In the genomic region with DNA sequence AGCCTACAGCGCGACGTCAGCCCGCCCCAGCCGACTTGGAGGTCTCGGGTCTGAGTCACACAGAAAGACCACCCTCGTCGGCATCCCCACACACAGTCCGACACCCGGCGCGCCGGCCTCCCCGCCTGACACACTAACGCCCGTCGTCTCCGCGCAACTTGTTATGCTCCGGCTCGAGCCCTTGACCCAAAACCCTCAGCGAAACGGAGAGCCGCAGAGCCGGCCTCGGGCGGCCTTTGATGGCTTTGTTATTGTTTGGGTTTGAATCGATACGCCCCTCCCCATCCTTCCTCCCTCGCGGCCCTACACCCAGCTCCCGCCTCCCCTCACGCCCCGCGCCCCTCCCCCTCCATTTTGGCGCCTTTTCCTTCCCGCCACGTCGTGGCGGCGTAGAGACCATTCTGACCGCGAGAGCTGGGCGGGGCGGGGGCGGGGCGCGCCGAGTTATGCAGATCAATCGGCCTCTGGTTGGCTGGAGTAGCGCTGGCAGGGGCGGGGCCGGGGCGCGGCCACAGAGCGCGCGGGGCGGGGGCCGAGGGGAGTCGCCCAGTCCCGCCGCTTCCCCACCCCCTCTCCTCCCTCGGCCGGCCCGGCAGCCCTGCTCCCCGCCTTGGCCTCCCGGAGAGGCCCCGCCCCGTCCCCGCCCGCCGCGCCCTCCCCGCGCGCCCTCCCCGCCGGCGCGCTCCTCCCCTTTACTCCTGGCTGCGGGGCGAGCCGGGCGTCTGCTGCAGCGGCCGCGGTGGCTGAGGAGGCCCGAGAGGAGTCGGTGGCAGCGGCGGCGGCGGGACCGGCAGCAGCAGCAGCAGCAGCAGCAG, we compare ENCODE assay signal across 8 cellular contexts. TPM values are rescaled to one million over a fixed set of nuclear protein-coding genes. Genes with fewer than 3 reads are reported as not detected.
DNase-seq lines count a peak whose midpoint lies in the region; ATAC-seq and TF ChIP-seq lines count a peak whose summit lies in the region.

PIM1 (plus strand) TSS at position 695 of the 815 bp plus-strand sequence. CDS start 424 bp downstream, outside the sequence.

- H3K4me3 Mint-ChIP-seq in activated CD4-positive, alpha-beta T cell treated with anti-CD3 and anti-CD28 coated beads for 36 hours = peak within 1 kb of the TSS; percentile 91
- H3K4me3 Mint-ChIP-seq in chondrocyte (ENCODE audit: unreplicated experiment) = peak within 1 kb of the TSS; percentile 88

- H3K27me3 Mint-ChIP-seq in activated CD4-positive, alpha-beta T cell treated with anti-CD3 and anti-CD28 coated beads for 36 hours = no peaks in the 10 kb centered on the region
- no peaks in the 10 kb centered on the region for H3K27me3 Mint-ChIP-seq in chondrocyte (ENCODE audit: low read depth)

- intact Hi-C loops in activated CD4-positive, alpha-beta T cell treated with anti-CD3 and anti-CD28 coated beads for 36 hours (cut with DNase I, micrococcal nuclease) = loop anchor here (1.0 to 5.0 kb wide), 13 partner anchors 31 to 650 kb away; partner anchors contain the start of genes C6orf89 (in 1 of the 2), CMTR1 (in 1 of the 2), MTCH1 (in 1 of the 2) and PPIL1 (in 1 of the 2)

- peak within 1 kb of the TSS; percentile 96 for H3K27ac Mint-ChIP-seq in activated CD4-positive, alpha-beta T cell treated with anti-CD3 and anti-CD28 coated beads for 36 hours
- peak within 1 kb of the TSS; percentile 99 for H3K27ac Mint-ChIP-seq in chondrocyte (ENCODE audit: unreplicated experiment)

- peaks cover 40% of the 10 kb centered on the region for H3K36me3 Mint-ChIP-seq in activated CD4-positive, alpha-beta T cell treated with anti-CD3 and anti-CD28 coated beads for 36 hours (ENCODE audit: low read depth)
- H3K36me3 Mint-ChIP-seq in chondrocyte (ENCODE audit: low read depth) = peaks cover 16% of the 10 kb centered on the region

- H3K9me3 Mint-ChIP-seq in activated CD4-positive, alpha-beta T cell treated with anti-CD3 and anti-CD28 coated beads for 36 hours (ENCODE audit: low read depth) = no peaks in the 10 kb centered on the region
- no peaks in the 10 kb centered on the region for H3K9me3 Mint-ChIP-seq in chondrocyte (ENCODE audit: low read depth)

- CTCF ChIA-PET in activated CD4-positive, alpha-beta T cell treated with anti-CD3 and anti-CD28 coated beads for 36 hours (lab: Charles Lee) = interaction anchor here (0.6 to 13.7 kb wide), 9 partner anchors 10 to 149 kb away, joined by 3 to 271 read pairs (median 28); no protein-coding TSS in a partner anchor

- peak within 1 kb of the TSS; percentile 92 for H3K4me3 ChIP-seq in AG10803 (ENCODE audit: low read length)

- peak; percentile 98 for DNase-seq in AG10803 (ENCODE audit: low read depth)
- peak; percentile 96 for DNase-seq in NCI-H524 (lab: John Stamatoyannopoulos, UW)
- DNase-seq in activated CD4-positive, alpha-beta T cell treated with anti-CD3 and anti-CD28 coated beads for 36 hours = peak; percentile 100
- peak; percentile 97 for DNase-seq in chondrocyte (ENCODE audit: low spot score)
- DNase-seq in kidney glomerular epithelial cell (lab: John Stamatoyannopoulos, UW) = peak; percentile 91
- peak; percentile 99 for DNase-seq in stimulated activated CD4-positive, alpha-beta T cell treated with anti-CD3 and anti-CD28 coated beads, Interleukin-15, amount 100 ng/mL, for 48 hours (ENCODE audit: low read depth in 2 of 2)

- TF ChIP-seq CTCF in AG10803 (conservative IDR thresholded peaks at IDR 0.05; ENCODE audit: low read length) = no peak
- TF ChIP-seq CTCF in chondrocyte (IDR thresholded peaks at IDR 0.05) = no peak

- ATAC-seq in GM19043 (IDR thresholded peaks at IDR 0.05; ENCODE audit: low read depth, unreplicated experiment) = peak; percentile 61
- peak; percentile 63 for ATAC-seq in HG03432 (IDR thresholded peaks at IDR 0.05; ENCODE audit: unreplicated experiment)
- peak; percentile 76 for ATAC-seq in activated CD4-positive, alpha-beta T cell treated with anti-CD3 and anti-CD28 coated beads for 36 hours

- POLR2A ChIA-PET in activated CD4-positive, alpha-beta T cell treated with anti-CD3 and anti-CD28 coated beads for 36 hours (lab: Charles Lee) = interaction anchor here (0.6 to 5.5 kb wide), 7 partner anchors 9 to 295 kb away, joined by 3 to 65 read pairs (median 4); partner anchors contain the start of genes MTCH1 and PPIL1

- peaks cover 39% of the 10 kb centered on the region for H3K4me1 Mint-ChIP-seq in activated CD4-positive, alpha-beta T cell treated with anti-CD3 and anti-CD28 coated beads for 36 hours
- peaks cover 42% of the 10 kb centered on the region for H3K4me1 Mint-ChIP-seq in chondrocyte (ENCODE audit: low read depth)

RNA-seq across cellular contexts. Expression of gene PIM1, which starts in this region (rescaled TPM):
- total RNA-seq in activated CD4-positive, alpha-beta T cell treated with anti-CD3 and anti-CD28 coated beads for 36 hours = 100 to 1,000 TPM; 137 to 163 TPM
- total RNA-seq in chondrocyte = 11.3 to 15.1 TPM (median 13.0 TPM) in 3 replicates

Comparison
In these comparisons a context has a peak if more than half of its experiments do, and no peak if none do; other contexts are left out.
1. Peak in every context shown above with its lines: DNase-seq, ATAC-seq and H3K4me3 ChIP-seq.